In genomic region chr16:69839240-69839688, GRCh38 we compare ENCODE assay signal across 1 cellular context.
TF ChIP-seq lines count a peak whose summit lies in the region.

No MANE protein-coding gene starts in this region.

TF ChIP-seq in HepG2, 621 proteins besides CTCF, POLR2A, EP300 and RAD21 (continued from another document):
- TF ChIP-seq KIAA2018 (CRISPR knock-in tag; IDR thresholded peaks at IDR 0.05; ENCODE audit: borderline replicate concordance) (no peak), CREB1 (IDR thresholded peaks at IDR 0.05) (no peak), CREB1 (CRISPR knock-in tag; IDR thresholded peaks at IDR 0.05) (no peak), ZNF605 (CRISPR knock-in tag; IDR thresholded peaks at IDR 0.05) (peak; percentile 74; the same call in 1 of the 2 replicates), ZNF451 (CRISPR knock-in tag; IDR thresholded peaks at IDR 0.05) (no peak), ZNF792 (CRISPR knock-in tag; IDR thresholded peaks at IDR 0.05) (0 out of 2 replicates have a peak, but pooled peaks have one; percentile 45), GATA4 (IDR thresholded peaks at IDR 0.05; ENCODE audit: borderline replicate concordance, low read depth) (no peak), TP53 (CRISPR knock-in tag; conservative IDR thresholded peaks at IDR 0.05) (no peak), ZKSCAN8 (CRISPR knock-in tag; IDR thresholded peaks at IDR 0.05; ENCODE audit: borderline replicate concordance) (no peak), MIXL1 (CRISPR knock-in tag; IDR thresholded peaks at IDR 0.05) (peak; percentile 80), SP4 (CRISPR knock-in tag; IDR thresholded peaks at IDR 0.05) (no peak), NR2F6 (IDR thresholded peaks at IDR 0.05) (no peak), NR2F6 (CRISPR knock-in tag; IDR thresholded peaks at IDR 0.05) (peak; percentile 57; the same call in 1 of the 2 replicates), KLF9 (CRISPR knock-in tag; IDR thresholded peaks at IDR 0.05; ENCODE audit: low read depth) (no peak), CEBPG (CRISPR knock-in tag; IDR thresholded peaks at IDR 0.05) (0 out of 2 replicates have a peak, but pooled peaks have one; percentile 14), MAFF (IDR thresholded peaks at IDR 0.05; ENCODE audit: low read depth, low read length) (0 out of 2 replicates have a peak, but pooled peaks have one; percentile 15), TEAD3 (CRISPR knock-in tag; optimal IDR thresholded peaks at IDR 0.05; ENCODE audit: borderline replicate concordance) (peak; percentile 81), ZNF800 (CRISPR knock-in tag; IDR thresholded peaks at IDR 0.05) (peak; percentile 56; the same call in 1 of the 2 replicates), SP2 (CRISPR knock-in tag; IDR thresholded peaks at IDR 0.05) (no peak), ZIK1 (CRISPR knock-in tag; IDR thresholded peaks at IDR 0.05; ENCODE audit: borderline replicate concordance, low read depth) (no peak), ZNF687 (CRISPR knock-in tag; IDR thresholded peaks at IDR 0.05) (no peak), ELF4 (CRISPR knock-in tag; IDR thresholded peaks at IDR 0.05; ENCODE audit: borderline replicate concordance) (no peak), ZBTB43 (CRISPR knock-in tag; conservative IDR thresholded peaks at IDR 0.05) (0 out of 2 replicates have a peak, but pooled peaks have one; percentile 25), ZBTB20 (CRISPR knock-in tag; IDR thresholded peaks at IDR 0.05; ENCODE audit: borderline replicate concordance, low read depth) (0 out of 2 replicates have a peak, but pooled peaks have one; percentile 60), BRCA1 (CRISPR knock-in tag; IDR thresholded peaks at IDR 0.05) (peak; percentile 37; the same call in 1 of the 2 replicates), CREM (IDR thresholded peaks at IDR 0.05) (peak; percentile 24; the same call in 1 of the 2 replicates), CREM (CRISPR knock-in tag; IDR thresholded peaks at IDR 0.05) (no peak), ZSCAN29 (CRISPR knock-in tag; conservative IDR thresholded peaks at IDR 0.05) (0 out of 2 replicates have a peak, but pooled peaks have one; percentile 80), PLSCR1 (CRISPR knock-in tag; IDR thresholded peaks at IDR 0.05; ENCODE audit: borderline replicate concordance) (no peak), FOXA1 (IDR thresholded peaks at IDR 0.05) (no peak), FOXA1 (CRISPR knock-in tag; IDR thresholded peaks at IDR 0.05) (peak; percentile 32; the same call in 1 of the 2 replicates), ZSCAN21 (CRISPR knock-in tag; IDR thresholded peaks at IDR 0.05; ENCODE audit: borderline replicate concordance) (peak; percentile 81; the same call in 1 of the 2 replicates), NFIC (IDR thresholded peaks at IDR 0.05; ENCODE audit: low read length) (no peak), ZNF331 (CRISPR knock-in tag; IDR thresholded peaks at IDR 0.05) (0 out of 2 replicates have a peak, but pooled peaks have one; percentile 16), CBX2 (IDR thresholded peaks at IDR 0.05; ENCODE audit: low read depth, low read length) (no peak), CBX2 (CRISPR knock-in tag; IDR thresholded peaks at IDR 0.05; ENCODE audit: low read depth) (no peak), HNF4A (CRISPR knock-in tag; IDR thresholded peaks at IDR 0.05) (peak; percentile 53), ISL2 (CRISPR knock-in tag; IDR thresholded peaks at IDR 0.05) (peak; percentile 63; the same call in 1 of the 2 replicates), MTERF4 (CRISPR knock-in tag; IDR thresholded peaks at IDR 0.05) (no peak), ISX (CRISPR knock-in tag; conservative IDR thresholded peaks at IDR 0.05) (no peak)
